Comparison of ENCODE assay signal across 9 cellular contexts in the genomic region with DNA sequence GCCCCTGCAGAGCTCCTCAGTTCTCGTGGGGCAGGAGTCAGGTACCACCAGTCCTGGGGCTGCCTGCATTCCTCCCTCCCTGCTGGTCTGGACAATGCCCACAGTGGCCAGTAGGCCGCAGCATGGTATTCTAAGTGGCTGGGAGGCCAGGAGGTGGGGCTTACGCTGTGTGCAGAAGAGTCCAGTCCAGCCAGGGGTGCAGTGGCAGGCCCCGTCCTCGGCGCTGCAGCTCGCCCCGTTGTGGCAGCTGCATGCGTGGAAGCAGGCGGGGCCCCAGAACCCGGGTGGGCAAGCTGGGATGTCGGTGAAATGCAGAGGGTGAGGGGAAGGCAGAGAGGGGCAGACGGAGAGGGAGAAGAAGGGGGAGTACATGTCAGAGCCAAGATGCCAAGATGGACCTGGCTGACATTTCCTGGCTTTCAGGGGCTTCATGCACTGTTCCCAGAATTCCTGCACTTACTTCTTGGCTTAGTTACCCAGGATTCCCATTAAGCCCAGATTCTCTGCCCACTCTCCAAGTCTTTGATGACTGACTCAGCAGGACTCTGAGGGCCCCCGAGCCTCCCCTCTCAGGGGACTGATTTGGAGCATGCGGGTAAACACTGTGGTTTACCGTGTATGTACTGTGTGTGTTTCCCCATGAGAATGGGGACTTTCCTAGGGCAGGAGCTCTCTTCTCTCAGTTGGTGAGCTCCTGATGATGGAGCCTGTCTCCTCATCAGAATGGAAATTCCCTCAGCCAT. TPM values are rescaled to one million over a fixed set of nuclear protein-coding genes. Genes with fewer than 3 reads are reported as not detected.
DNase-seq lines count a peak whose midpoint lies in the region; ATAC-seq and TF ChIP-seq lines count a peak whose summit lies in the region.
"Had no signal": no experiment of that assay in that cellular context is flagged by ENCODE, and none has a peak within 500 bp of the region (broad histone marks: within the 10 kb centered on the region; RNA-seq: fewer than 3 reads in every experiment).

No MANE protein-coding gene starts in this region.

- CTCF ChIA-PET in Caco-2 (lab: Charles Lee): interaction anchor here (0.5 to 1.5 kb wide), 5 partner anchors 60 to 1502 kb away, joined by 3 to 8 read pairs (median 3); no protein-coding TSS in a partner anchor

- no peaks in the 10 kb centered on the region for H3K9me3 ChIP-seq in Caco-2
- no peaks in the 10 kb centered on the region for H3K9me3 ChIP-seq in right lobe of liver

- no peak overlapping the region for H3K27ac ChIP-seq in right lobe of liver

- BruUV-seq in Caco-2 (replicated peaks; lab: Mats Ljungman, UMichigan): no TSS peak

- no peak overlapping the region for H3K27ac Mint-ChIP-seq in Caco-2 (ENCODE audit: unreplicated experiment)
- no peak overlapping the region for H3K27ac Mint-ChIP-seq in chondrocyte (ENCODE audit: unreplicated experiment)
- H3K27ac Mint-ChIP-seq: activated naive CD4-positive, alpha-beta T cell treated with anti-CD3 and anti-CD28 coated beads, Interleukin-2, amount 50 U/mL, for 24 hours had no signal

- intact Hi-C loops in Caco-2 (cut with micrococcal nuclease; ENCODE audit: unreplicated experiment) (loop anchor here (5.0 kb wide), 1 partner anchor 370 kb away; no protein-coding TSS in a partner anchor), right lobe of liver (cut with DNase I) (no loop called here)

- no peaks in the 10 kb centered on the region for H3K27me3 Mint-ChIP-seq in Caco-2 (ENCODE audit: insufficient read depth, unreplicated experiment)
- no peaks in the 10 kb centered on the region for H3K27me3 Mint-ChIP-seq in chondrocyte (ENCODE audit: low read depth)
- H3K27me3 Mint-ChIP-seq: activated naive CD4-positive, alpha-beta T cell treated with anti-CD3 and anti-CD28 coated beads, Interleukin-2, amount 50 U/mL, for 24 hours had no signal

- H3K36me3 Mint-ChIP-seq in Caco-2 (ENCODE audit: insufficient read depth, unreplicated experiment) (peaks cover 11% of the 10 kb centered on the region), chondrocyte (ENCODE audit: low read depth) (peaks cover 2% of the 10 kb centered on the region)

- ATAC-seq in GM18868 (IDR thresholded peaks at IDR 0.05; ENCODE audit: unreplicated experiment): peak; percentile 75
- ATAC-seq in HG03060 (IDR thresholded peaks at IDR 0.05; ENCODE audit: low read depth, unreplicated experiment): peak; percentile 49
- ATAC-seq in right lobe of liver: peak; percentile 71 to 93 (median 86)

- DNase-seq in Caco-2: peak; percentile 66 to 73
- peak; percentile 91 to 92 for DNase-seq in SHP77 (lab: John Stamatoyannopoulos, UW)
- no peak for DNase-seq in chondrocyte (ENCODE audit: low spot score)
- DNase-seq in right lobe of liver: peak; percentile 44 to 69 (median 55)
- peak; percentile 7 for DNase-seq in stimulated activated CD8-positive, alpha-beta memory T cell treated with anti-CD3 and anti-CD28 coated beads, Interleukin-4, amount 100 ng/mL, for 24 hours (ENCODE audit: low read depth)
- no peak for DNase-seq in CD1c-positive myeloid dendritic cell (ENCODE audit: extremely low spot score)

- WGBS in right lobe of liver (ENCODE audit: insufficient coverage, low coverage, low lambda C conversion rate, missing lambda C conversion rate): 44% methylated on average over 9 of the region's 16 CpGs

- H3K4me3 Mint-ChIP-seq in Caco-2 (ENCODE audit: unreplicated experiment) (no peak overlapping the region), chondrocyte (ENCODE audit: unreplicated experiment) (no peak overlapping the region)
- H3K4me3 Mint-ChIP-seq: activated naive CD4-positive, alpha-beta T cell treated with anti-CD3 and anti-CD28 coated beads, Interleukin-2, amount 50 U/mL, for 24 hours had no signal

- POLR2A ChIA-PET in Caco-2 (lab: Charles Lee): no interaction called here

- H3K4me3 ChIP-seq in Caco-2 (ENCODE audit: low read depth, low read length): no peak overlapping the region
- no peak overlapping the region for H3K4me3 ChIP-seq in right lobe of liver

- TF ChIP-seq CTCF in Caco-2 (IDR thresholded peaks at IDR 0.05; ENCODE audit: insufficient read depth in 1 of 2, low read depth in 1 of 2, low read length in 1 of 2, severe bottlenecking in 1 of 2, unreplicated experiment in 1 of 2) (peak; percentile 51 to 73), chondrocyte (IDR thresholded peaks at IDR 0.05) (peak; percentile 83), right lobe of liver (IDR thresholded peaks at IDR 0.05) (peak; percentile 32 to 59 (median 40))

- H3K4me1 ChIP-seq in Caco-2 (no peaks in the 10 kb centered on the region; the same call in 1 of the 2 replicates), right lobe of liver (peaks cover 0 to 6% (median 0%) of the 10 kb centered on the region in 4 donors)

- H3K27me3 ChIP-seq in Caco-2 (replicated peaks; ENCODE audit: control insufficient read depth, insufficient read depth, low read length) (no peaks in the 10 kb centered on the region), right lobe of liver (no peaks in the 10 kb centered on the region)

- H3K9me3 Mint-ChIP-seq in Caco-2 (ENCODE audit: unreplicated experiment) (no peaks in the 10 kb centered on the region), chondrocyte (ENCODE audit: low read depth) (no peaks in the 10 kb centered on the region)
- H3K9me3 Mint-ChIP-seq: activated naive CD4-positive, alpha-beta T cell treated with anti-CD3 and anti-CD28 coated beads, Interleukin-2, amount 50 U/mL, for 24 hours had no signal

- TF ChIP-seq POLR2A in right lobe of liver (IDR thresholded peaks at IDR 0.05): no peak

- H3K4me1 Mint-ChIP-seq in Caco-2 (ENCODE audit: low read depth, unreplicated experiment) (no peaks in the 10 kb centered on the region), chondrocyte (ENCODE audit: low read depth) (peaks cover 20% of the 10 kb centered on the region)

- H3K36me3 ChIP-seq in Caco-2 (ENCODE audit: control insufficient read depth, insufficient read depth, low read length) (0 out of 2 replicates have a peak, but pooled peaks cover 1% of the 10 kb centered on the region), right lobe of liver (no peaks in the 10 kb centered on the region)

RNA-seq across cellular contexts. Expression of gene RAB11A, which starts 47.5 kb away (rescaled TPM):
- total RNA-seq in Caco-2 (2022) (208 and 232 TPM in 2 replicates), chondrocyte (150 to 153 TPM (median 153 TPM) in 3 replicates), right lobe of liver (100 to 1,000 TPM in 1 of 6 experiments, 10 to 100 TPM in 5; 50.3 to 110 (median 81.6) TPM)

Comparison
In these comparisons a context has a peak if more than half of its experiments do, and no peak if none do; other contexts are left out.
1. DNase-seq: peak in Caco-2 (2 of 2), SHP77 (2 of 2), right lobe of liver (3 of 3) and stimulated activated CD8-positive, alpha-beta memory T cell treated with anti-CD3 and anti-CD28 coated beads, Interleukin-4, amount 100 ng/mL, for 24 hours (single experiment); none in chondrocyte (single experiment) and CD1c-positive myeloid dendritic cell (single experiment).
2. Peak in every context shown above with its lines, with median percentiles within 50 percentile points of each other: CTCF ChIP-seq and ATAC-seq.